30 cellular contexts compared by ENCODE assay signal in the genomic region with DNA sequence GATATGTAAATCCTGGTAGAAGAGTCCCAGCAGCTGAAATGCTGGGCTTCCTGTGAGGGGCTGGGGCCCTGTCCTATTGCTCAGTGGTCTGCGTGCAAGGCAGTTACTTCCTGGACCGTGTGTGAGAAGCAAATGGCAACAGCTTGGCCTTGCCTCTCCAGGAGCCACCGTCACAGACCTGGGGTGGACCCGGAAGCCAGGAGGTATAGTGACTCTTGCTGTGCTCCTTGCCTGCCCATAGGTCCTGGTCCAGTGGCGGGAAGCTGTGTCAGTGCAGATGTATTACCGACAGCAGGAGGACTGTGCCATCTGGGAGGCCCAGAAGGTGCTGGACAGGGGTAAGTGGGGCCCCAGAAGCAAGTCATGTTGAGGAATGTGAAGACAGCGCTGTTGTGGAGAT.
"Had no signal": no experiment of that assay in that cellular context is flagged by ENCODE, and none has a peak within 500 bp of the region (broad histone marks: within the 10 kb centered on the region; RNA-seq: fewer than 3 reads in every experiment).

No MANE protein-coding gene starts in this region.

- H3K27me3 Mint-ChIP-seq: activated CD4-positive, alpha-beta memory T cell treated with anti-CD3 and anti-CD28 coated beads, Interleukin-2, amount 10 ng/mL, durations not matched to agents 7 days and 5 days; activated CD4-positive, alpha-beta T cell treated with anti-CD3 and anti-CD28 coated beads, Interleukin-2, amount 10 ng/mL, durations not matched to agents 24 days and 14 days; activated CD8-positive, alpha-beta memory T cell treated with anti-CD3 and anti-CD28 coated beads, Interleukin-2, amount 10 ng/mL, durations not matched to agents 7 days and 5 days; activated naive CD4-positive, alpha-beta T cell treated with anti-CD3 and anti-CD28 coated beads, Interleukin-2, amount 50 U/mL, for 24 hours; brain; effector memory CD8-positive, alpha-beta T cell; naive B cell; stimulated activated naive CD8-positive, alpha-beta T cell treated with anti-CD3 and anti-CD28 coated beads, Interleukin-15, Interleukin-2, amounts not matched to agents 100 ng/mL and 50 ng/mL, for 24 hours had no signal

- H3K36me3 Mint-ChIP-seq: brain had no signal

- H3K27ac ChIP-seq: cardiac muscle cell, gastrocnemius medialis, parathyroid adenoma, psoas muscle, upper lobe of left lung, vagina, WERI-Rb-1 had no signal

- H3K27ac Mint-ChIP-seq: activated CD4-positive, alpha-beta T cell treated with anti-CD3 and anti-CD28 coated beads, Interleukin-2, amount 10 ng/mL, durations not matched to agents 24 days and 14 days; activated CD8-positive, alpha-beta memory T cell treated with anti-CD3 and anti-CD28 coated beads, Interleukin-2, amount 10 ng/mL, durations not matched to agents 7 days and 5 days; activated naive CD4-positive, alpha-beta T cell treated with anti-CD3 and anti-CD28 coated beads, Interleukin-2, amount 50 U/mL, for 24 hours; effector memory CD8-positive, alpha-beta T cell; mesothelial cell of epicardium; naive B cell had no signal

- H3K4me3 ChIP-seq: cardiac muscle cell, gastrocnemius medialis, psoas muscle, upper lobe of left lung, vagina had no signal

- H3K27me3 ChIP-seq: cardiac muscle cell, gastrocnemius medialis, upper lobe of left lung, vagina had no signal

- ATAC-seq: activated CD4-positive, CD25-positive, alpha-beta regulatory T cell treated with anti-CD3 and anti-CD28 coated beads, Interleukin-2, amount 50 U/mL, for 24 hours; activated CD8-positive, alpha-beta memory T cell treated with anti-CD3 and anti-CD28 coated beads, Interleukin-2, amount 10 ng/mL, durations not matched to agents 7 days and 5 days; effector memory CD8-positive, alpha-beta T cell; gastrocnemius medialis; left cardiac atrium; left ventricle myocardium superior; psoas muscle had no signal

- H3K4me1 ChIP-seq: gastrocnemius medialis, psoas muscle had no signal

- H3K9me3 Mint-ChIP-seq: activated CD4-positive, alpha-beta memory T cell treated with anti-CD3 and anti-CD28 coated beads, Interleukin-2, amount 10 ng/mL, durations not matched to agents 7 days and 5 days; activated CD4-positive, alpha-beta T cell treated with anti-CD3 and anti-CD28 coated beads, Interleukin-2, amount 10 ng/mL, durations not matched to agents 24 days and 14 days; activated naive CD4-positive, alpha-beta T cell treated with anti-CD3 and anti-CD28 coated beads, Interleukin-2, amount 50 U/mL, for 24 hours; brain; effector memory CD8-positive, alpha-beta T cell; mesothelial cell of epicardium; naive B cell; nephron progenitor cell; stimulated activated naive CD8-positive, alpha-beta T cell treated with anti-CD3 and anti-CD28 coated beads, Interleukin-15, Interleukin-2, amounts not matched to agents 100 ng/mL and 50 ng/mL, for 24 hours had no signal

- H3K9me3 ChIP-seq: gastrocnemius medialis, psoas muscle, upper lobe of left lung, vagina had no signal

- DNase-seq: activated CD4-positive, alpha-beta memory T cell treated with anti-CD3 and anti-CD28 coated beads, Interleukin-2, amount 10 ng/mL, durations not matched to agents 7 days and 5 days; activated CD4-positive, alpha-beta T cell treated with anti-CD3 and anti-CD28 coated beads, Interleukin-2, amount 10 ng/mL, durations not matched to agents 24 days and 14 days; activated CD8-positive, alpha-beta memory T cell treated with anti-CD3 and anti-CD28 coated beads, Interleukin-2, amount 10 ng/mL, durations not matched to agents 7 days and 5 days; activated gamma-delta T cell; cortex of kidney; effector memory CD8-positive, alpha-beta T cell; erythroblast; gastrocnemius medialis; glutamatergic neuron; islet precursor cell; left cardiac atrium; left ventricle myocardium superior; mammary epithelial cell; naive B cell; nephron progenitor cell; nucleus accumbens; psoas muscle; stimulated activated CD4-positive, alpha-beta T cell treated with anti-CD3 and anti-CD28 coated beads, Interleukin-2, amount 100 ng/mL, for 48 hours; substantia nigra; T1000; upper lobe of left lung; WERI-Rb-1 had no signal

- H3K36me3 ChIP-seq: cardiac muscle cell, gastrocnemius medialis, vagina had no signal

- H3K4me3 Mint-ChIP-seq: activated CD4-positive, alpha-beta memory T cell treated with anti-CD3 and anti-CD28 coated beads, Interleukin-2, amount 10 ng/mL, durations not matched to agents 7 days and 5 days; activated CD4-positive, alpha-beta T cell treated with anti-CD3 and anti-CD28 coated beads, Interleukin-2, amount 10 ng/mL, durations not matched to agents 24 days and 14 days; activated CD8-positive, alpha-beta memory T cell treated with anti-CD3 and anti-CD28 coated beads, Interleukin-2, amount 10 ng/mL, durations not matched to agents 7 days and 5 days; activated naive CD4-positive, alpha-beta T cell treated with anti-CD3 and anti-CD28 coated beads, Interleukin-2, amount 50 U/mL, for 24 hours; brain; effector memory CD8-positive, alpha-beta T cell; mesothelial cell of epicardium; naive B cell; nephron progenitor cell; stimulated activated naive CD8-positive, alpha-beta T cell treated with anti-CD3 and anti-CD28 coated beads, Interleukin-15, Interleukin-2, amounts not matched to agents 100 ng/mL and 50 ng/mL, for 24 hours had no signal

- H3K4me1 Mint-ChIP-seq: activated CD4-positive, alpha-beta memory T cell treated with anti-CD3 and anti-CD28 coated beads, Interleukin-2, amount 10 ng/mL, durations not matched to agents 7 days and 5 days; activated CD8-positive, alpha-beta memory T cell treated with anti-CD3 and anti-CD28 coated beads, Interleukin-2, amount 10 ng/mL, durations not matched to agents 7 days and 5 days; activated naive CD4-positive, alpha-beta T cell treated with anti-CD3 and anti-CD28 coated beads, Interleukin-2, amount 50 U/mL, for 24 hours; brain; naive B cell had no signal
